Comparison of ENCODE assay signal across 19 cellular contexts in the genomic region with DNA sequence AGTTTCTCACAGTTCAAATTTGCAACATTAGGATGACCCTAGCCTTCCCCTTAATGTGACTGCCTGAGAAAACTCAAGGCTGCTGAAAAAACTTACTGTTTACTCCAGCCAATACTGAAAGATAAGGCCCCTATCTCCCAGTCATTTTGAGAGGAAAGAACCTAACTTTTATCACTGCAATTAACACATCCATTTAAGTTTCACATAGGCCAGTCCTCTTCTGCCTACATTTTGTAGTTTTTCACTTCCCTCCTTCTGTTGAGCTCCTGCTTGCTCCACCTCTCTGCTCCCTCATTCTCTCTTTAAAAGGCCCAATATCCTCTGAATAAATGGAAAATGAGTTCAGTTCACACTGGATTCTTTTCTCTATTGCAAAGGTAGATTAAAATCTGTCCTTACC.
DNase-seq lines count a peak whose midpoint lies in the region; ATAC-seq and TF ChIP-seq lines count a peak whose summit lies in the region.
"Had no signal": no experiment of that assay in that cellular context is flagged by ENCODE, and none has a peak within 500 bp of the region (broad histone marks: within the 10 kb centered on the region; RNA-seq: fewer than 3 reads in every experiment).

No MANE protein-coding gene starts in this region.

- H3K27ac Mint-ChIP-seq in endodermal cell (peak overlapping the region; percentile 67), neural crest cell (ENCODE audit: unreplicated experiment) (peak overlapping the region; percentile 9)
- H3K27ac Mint-ChIP-seq: B cell; CD4-positive, CD25-positive, alpha-beta regulatory T cell; CD8-positive, alpha-beta T cell; HFFc6 had no signal

- TF ChIP-seq CTCF in endodermal cell (conservative IDR thresholded peaks at IDR 0.05) (no peak), neural crest cell (conservative IDR thresholded peaks at IDR 0.05) (no peak), smooth muscle cell (IDR thresholded peaks at IDR 0.05; ENCODE audit: borderline replicate concordance, insufficient read depth, poor library complexity, severe bottlenecking) (no peak)

- H3K4me1 ChIP-seq in endodermal cell (ENCODE audit: control insufficient read depth, insufficient read depth, low read length) = no peaks in the 10 kb centered on the region
- no peaks in the 10 kb centered on the region for H3K4me1 ChIP-seq in smooth muscle cell (ENCODE audit: low read depth)
- H3K4me1 ChIP-seq: BLaER1, Caco-2, HAP-1 had no signal

- H3K79me2 ChIP-seq in smooth muscle cell (ENCODE audit: low read depth) = no peaks in the 10 kb centered on the region

- H3K4me3 Mint-ChIP-seq in endodermal cell (no peak overlapping the region), neural crest cell (no peak overlapping the region)
- H3K4me3 Mint-ChIP-seq: B cell; CD4-positive, CD25-positive, alpha-beta regulatory T cell; CD8-positive, alpha-beta T cell; HFFc6 had no signal

- H3K36me3 ChIP-seq in endodermal cell (ENCODE audit: control insufficient read depth, insufficient read depth, low read length) (no peaks in the 10 kb centered on the region), smooth muscle cell (ENCODE audit: low read depth) (no peaks in the 10 kb centered on the region)
- H3K36me3 ChIP-seq: BLaER1, HAP-1 had no signal

- H3K4me3 ChIP-seq in endodermal cell (ENCODE audit: low read length) (no peak overlapping the region), smooth muscle cell (no peak overlapping the region)
- H3K4me3 ChIP-seq: BLaER1, HAP-1 had no signal

- H3K9me3 Mint-ChIP-seq in endodermal cell (peaks cover 9% of the 10 kb centered on the region), neural crest cell (no peaks in the 10 kb centered on the region)
- H3K9me3 Mint-ChIP-seq: HFFc6 had no signal

- no peak for ATAC-seq in GM21447 (IDR thresholded peaks at IDR 0.05; ENCODE audit: unreplicated experiment)
- ATAC-seq: CD8-positive, alpha-beta T cell had no signal

- H3K36me3 Mint-ChIP-seq in endodermal cell (ENCODE audit: low read depth) (peaks cover 3% of the 10 kb centered on the region), neural crest cell (ENCODE audit: low read depth) (no peaks in the 10 kb centered on the region)
- H3K36me3 Mint-ChIP-seq: CD4-positive, CD25-positive, alpha-beta regulatory T cell; CD8-positive, alpha-beta T cell had no signal

- H3K27me3 Mint-ChIP-seq in endodermal cell (ENCODE audit: insufficient read depth) (no peaks in the 10 kb centered on the region), neural crest cell (ENCODE audit: low read depth) (no peaks in the 10 kb centered on the region)
- H3K27me3 Mint-ChIP-seq: B cell; CD4-positive, CD25-positive, alpha-beta regulatory T cell had no signal

- peak overlapping the region; percentile 63 for H2AFZ ChIP-seq in smooth muscle cell (ENCODE audit: low read depth)

- DNase-seq in endodermal cell (no peak), neural crest cell (ENCODE audit: low read depth, low spot score) (no peak), smooth muscle cell (lab: John Stamatoyannopoulos, UW; ENCODE audit: unreplicated experiment) (no peak), T-helper 1 cell (no peak), AG08395 (ENCODE audit: low spot score) (no peak)
- DNase-seq: Caco-2; CD4-positive, CD25-positive, alpha-beta regulatory T cell; CD8-positive, alpha-beta T cell; DMS 273 treated with DMSO at 0.1 percent for 48 hours; DMS79; EL; GDM1; GOT3; HFFc6 had no signal

- no peak overlapping the region for H3K4me2 ChIP-seq in smooth muscle cell
- H3K4me2 ChIP-seq: BLaER1 had no signal

- H4K20me1 ChIP-seq in smooth muscle cell (ENCODE audit: low read depth) = no peaks in the 10 kb centered on the region
- H4K20me1 ChIP-seq: BLaER1 had no signal

- H3K4me1 Mint-ChIP-seq in endodermal cell = peaks cover 13% of the 10 kb centered on the region
- H3K4me1 Mint-ChIP-seq in neural crest cell = no peaks in the 10 kb centered on the region
- H3K4me1 Mint-ChIP-seq: B cell; CD4-positive, CD25-positive, alpha-beta regulatory T cell had no signal

- no peaks in the 10 kb centered on the region for H3F3A ChIP-seq in smooth muscle cell (ENCODE audit: low read depth)

- H3K9me3 ChIP-seq in endodermal cell (ENCODE audit: control insufficient read depth, low read length) (peaks cover 5% of the 10 kb centered on the region), smooth muscle cell (replicated peaks; ENCODE audit: low read depth) (no peaks in the 10 kb centered on the region)
- H3K9me3 ChIP-seq: BLaER1, Caco-2, HAP-1 had no signal

- H3K27me3 ChIP-seq in endodermal cell (ENCODE audit: control insufficient read depth, insufficient read depth, low read length, poor library complexity, severe bottlenecking) (no peaks in the 10 kb centered on the region), smooth muscle cell (ENCODE audit: low read depth) (no peaks in the 10 kb centered on the region)
- H3K27me3 ChIP-seq: BLaER1 had no signal

- H3K27ac ChIP-seq in endodermal cell (ENCODE audit: low read depth, low read length) (no peak overlapping the region), smooth muscle cell (ENCODE audit: low read depth) (no peak overlapping the region)
- H3K27ac ChIP-seq: BLaER1, C4-2B had no signal

- H3K9ac ChIP-seq in endodermal cell (ENCODE audit: extremely low read depth, low read length, poor library complexity, severe bottlenecking) = no peak overlapping the region
- H3K9ac ChIP-seq in smooth muscle cell (ENCODE audit: low read depth) = no peak overlapping the region
- H3K9ac ChIP-seq: BLaER1 had no signal
